Comparison of ENCODE assay signal across 8 cellular contexts in genomic region chr1:168408531-168409242, GRCh38.
A peak's percentile ranks its signal among the peaks of the same experiment; 100 is the strongest.
DNase-seq lines count a peak whose midpoint lies in the region; ATAC-seq and TF ChIP-seq lines count a peak whose summit lies in the region.

No MANE protein-coding gene starts in this region.

- POLR2A ChIA-PET in naive thymus-derived CD8-positive, alpha-beta T cell (lab: Charles Lee) = no interaction called here

- H3K36me3 Mint-ChIP-seq in activated T-cell treated with anti-CD3 and anti-CD28 coated beads, Interleukin-2, amount 50 U/mL, for 72 hours (ENCODE audit: insufficient read depth in 2 of 2) = peaks cover 2 to 5% of the 10 kb centered on the region in 2 donors
- H3K36me3 Mint-ChIP-seq in naive thymus-derived CD8-positive, alpha-beta T cell = peaks cover 0 to 7% (median 4%) of the 10 kb centered on the region in 3 donors

- H3K4me1 Mint-ChIP-seq in activated T-cell treated with anti-CD3 and anti-CD28 coated beads, Interleukin-2, amount 50 U/mL, for 72 hours (ENCODE audit: low read depth) = peaks cover 42% of the 10 kb centered on the region
- H3K4me1 Mint-ChIP-seq in naive thymus-derived CD8-positive, alpha-beta T cell = peaks cover 18 to 39% (median 38%) of the 10 kb centered on the region in 4 donors

- peaks cover 1 to 2% of the 10 kb centered on the region in 2 donors for H3K9me3 Mint-ChIP-seq in activated T-cell treated with anti-CD3 and anti-CD28 coated beads, Interleukin-2, amount 50 U/mL, for 72 hours
- peaks cover 0 to 15% (median 8%) of the 10 kb centered on the region in 9 donors for H3K9me3 Mint-ChIP-seq in naive thymus-derived CD8-positive, alpha-beta T cell

- ATAC-seq in GM18867 (IDR thresholded peaks at IDR 0.05; ENCODE audit: unreplicated experiment) (peak; percentile 73), GM21367 (IDR thresholded peaks at IDR 0.05; ENCODE audit: unreplicated experiment) (no peak)
- peak; percentile 93 to 97 for ATAC-seq in activated T-cell treated with anti-CD3 and anti-CD28 coated beads, Interleukin-2, amount 50 U/mL, for 72 hours (replicated peaks in 1 of 2)
- peak; percentile 64 to 93 for ATAC-seq in naive thymus-derived CD8-positive, alpha-beta T cell

- TF ChIP-seq POLR2A in erythroblast (IDR thresholded peaks at IDR 0.05; ENCODE audit: low read length) = no peak

- H3K27ac Mint-ChIP-seq in activated T-cell treated with anti-CD3 and anti-CD28 coated beads, Interleukin-2, amount 50 U/mL, for 72 hours = peak overlapping the region; percentile 91
- H3K27ac Mint-ChIP-seq in naive thymus-derived CD8-positive, alpha-beta T cell = peak overlapping the region in 8 of 10 donors; percentile 41 to 97 (median 58)

- H3K4me3 Mint-ChIP-seq in activated T-cell treated with anti-CD3 and anti-CD28 coated beads, Interleukin-2, amount 50 U/mL, for 72 hours = peak overlapping the region; percentile 63 to 87
- H3K4me3 Mint-ChIP-seq in naive thymus-derived CD8-positive, alpha-beta T cell = peak overlapping the region; percentile 5 to 68 (median 52)

- DNase-seq in LoVo (ENCODE audit: low spot score) = peak; percentile 91
- DNase-seq in activated T-cell treated with anti-CD3 and anti-CD28 coated beads, Interleukin-2, amount 50 U/mL, for 72 hours = peak; percentile 77
- DNase-seq in naive thymus-derived CD8-positive, alpha-beta T cell = peak in 3 of 10 donors; percentile 26 to 68 (median 39)
- no peak for DNase-seq in NCI-H82 (lab: John Stamatoyannopoulos, UW)
- no peak for DNase-seq in NOMO-1 treated with dmso at 0.1 percent for 144 hours (lab: John Stamatoyannopoulos, UW; ENCODE audit: unreplicated experiment)
- no peak for DNase-seq in erythroblast (lab: John Stamatoyannopoulos, UW)

- H3K27me3 Mint-ChIP-seq in activated T-cell treated with anti-CD3 and anti-CD28 coated beads, Interleukin-2, amount 50 U/mL, for 72 hours (ENCODE audit: low read depth) = no peaks in the 10 kb centered on the region
- no peaks in the 10 kb centered on the region for H3K27me3 Mint-ChIP-seq in naive thymus-derived CD8-positive, alpha-beta T cell

Comparison
In these comparisons a context has a peak if more than half of its experiments do, and no peak if none do; other contexts are left out.
1. DNase-seq: peak in LoVo (single experiment) and activated T-cell treated with anti-CD3 and anti-CD28 coated beads, Interleukin-2, amount 50 U/mL, for 72 hours (2 of 2); none in NCI-H82 (single experiment), NOMO-1 treated with dmso at 0.1 percent for 144 hours (single experiment) and erythroblast (0 of 2).